Comparison of ENCODE assay signal across 20 cellular contexts in genomic region chr1:36137226-36137625, GRCh38. TPM values are rescaled to one million over a fixed set of nuclear protein-coding genes. Genes with fewer than 3 reads are reported as not detected.
DNase-seq lines count a peak whose midpoint lies in the region; ATAC-seq and TF ChIP-seq lines count a peak whose summit lies in the region.
"Had no signal": no experiment of that assay in that cellular context is flagged by ENCODE, and none has a peak within 500 bp of the region (broad histone marks: within the 10 kb centered on the region; RNA-seq: fewer than 3 reads in every experiment).

No MANE protein-coding gene starts in this region.

- TF ChIP-seq CTCF in gastrocnemius medialis (IDR thresholded peaks at IDR 0.05 in 4 of 5, conservative IDR thresholded peaks at IDR 0.05 in 1 of 5) = no peak

- in situ Hi-C loops in gastrocnemius medialis (cut with MboI; ENCODE audit: low sequenced_read_pairs in 4 of 4) = no loop called here

- peak in 1 of 3 donors; percentile 19 for DNase-seq in right cardiac atrium
- no peak for DNase-seq in left cardiac atrium
- no peak for DNase-seq in gastrocnemius medialis
- no peak for DNase-seq in aorta
- no peak for DNase-seq in T-helper 9 cell
- no peak for DNase-seq in SHP77 treated with DMSO at 0.1 percent for 48 hours (lab: John Stamatoyannopoulos, UW)
- DNase-seq in left lobe of liver (ENCODE audit: low spot score) = no peak
- DNase-seq: activated CD4-positive, alpha-beta memory T cell treated with anti-CD3 and anti-CD28 coated beads for 36 hours; activated naive CD8-positive, alpha-beta T cell treated with anti-CD3 and anti-CD28 coated beads, Interleukin-2, amount 10 ng/mL, durations not matched to agents 7 days and 5 days; CD4-positive, alpha-beta memory T cell; central memory CD4-positive, alpha-beta T cell; effector memory CD8-positive, alpha-beta T cell; H7; Karpas-422; stimulated activated naive CD4-positive, alpha-beta T cell; T-helper 1 cell had no signal

- intact Hi-C loops in right cardiac atrium (cut with DNase I) = loop anchor here in 1 of 4 donors (5.0 kb wide), 1 partner anchor 35 kb away; no protein-coding TSS in a partner anchor
- intact Hi-C loops in left cardiac atrium (cut with DNase I) = no loop called here
- intact Hi-C loops in gastrocnemius medialis (cut with DNase I; ENCODE audit: low total_unique reads) = no loop called here
- intact Hi-C loops in aorta (cut with DNase I) = no loop called here

- ATAC-seq in right cardiac atrium (no peak), left cardiac atrium (no peak), gastrocnemius medialis (peak in 1 of 2 donors; percentile 12), aorta (ENCODE audit: low FRiP score) (no peak), left lobe of liver (no peak)
- ATAC-seq: effector memory CD8-positive, alpha-beta T cell; natural killer cell treated with Interleukin-12 subunit alpha and Interleukin-12 subunit beta and Interleukin-15 and Interleukin-18, amount 100 ng/mL, for 72 hours; Panc1 had no signal

- H3K9me3 ChIP-seq in right cardiac atrium (ENCODE audit: control insufficient read depth, low read length) = no peaks in the 10 kb centered on the region
- H3K9me3 ChIP-seq in esophagus (ENCODE audit: control insufficient read depth in 2 of 2, insufficient read depth in 1 of 2, low read depth in 1 of 2, low read length in 1 of 2) = no peaks in the 10 kb centered on the region
- no peaks in the 10 kb centered on the region for H3K9me3 ChIP-seq in gastrocnemius medialis
- H3K9me3 ChIP-seq in aorta (ENCODE audit: control insufficient read depth, low read length) = no peaks in the 10 kb centered on the region

- H3K4me3 ChIP-seq in right cardiac atrium (ENCODE audit: low read length) (no peak overlapping the region), esophagus (ENCODE audit: low read depth in 1 of 2, low read length in 2 of 2) (no peak overlapping the region), gastrocnemius medialis (no peak overlapping the region), aorta (ENCODE audit: low read length in 2 of 2) (no peak overlapping the region)

- H3K36me3 ChIP-seq in esophagus (ENCODE audit: control insufficient read depth in 2 of 2, insufficient read depth in 2 of 2, low read length in 1 of 2) = peaks cover 0 to 2% of the 10 kb centered on the region in 2 donors
- peaks cover 0 to 36% of the 10 kb centered on the region in 2 donors for H3K36me3 ChIP-seq in gastrocnemius medialis
- peaks cover 0 to 6% of the 10 kb centered on the region in 2 donors for H3K36me3 ChIP-seq in aorta (ENCODE audit: control insufficient read depth in 1 of 2, insufficient read depth in 2 of 2, low read length in 1 of 2)

- H3K27me3 ChIP-seq in right cardiac atrium (ENCODE audit: control insufficient read depth, insufficient read depth) (no peaks in the 10 kb centered on the region), esophagus (ENCODE audit: control insufficient read depth in 1 of 2, insufficient read depth in 2 of 2, low read length in 2 of 2) (no peaks in the 10 kb centered on the region), gastrocnemius medialis (no peaks in the 10 kb centered on the region), aorta (ENCODE audit: control insufficient read depth in 1 of 2, insufficient read depth in 2 of 2, low read length in 1 of 2) (no peaks in the 10 kb centered on the region)

- no peak for TF ChIP-seq POLR2A in gastrocnemius medialis (IDR thresholded peaks at IDR 0.05)

- peaks cover 10% of the 10 kb centered on the region for H3K4me1 ChIP-seq in right cardiac atrium (ENCODE audit: control insufficient read depth, insufficient read depth, low read length)
- H3K4me1 ChIP-seq in esophagus (ENCODE audit: control insufficient read depth in 2 of 2, insufficient read depth in 2 of 2, low read length in 1 of 2) = peaks cover 6 to 23% of the 10 kb centered on the region in 2 donors
- H3K4me1 ChIP-seq in gastrocnemius medialis = peaks cover 25 to 52% of the 10 kb centered on the region in 2 donors
- H3K4me1 ChIP-seq in aorta (ENCODE audit: control insufficient read depth in 1 of 2, insufficient read depth in 2 of 2, low read length in 2 of 2) = peaks cover 1 to 5% of the 10 kb centered on the region in 2 donors

- H3K27ac ChIP-seq in right cardiac atrium (ENCODE audit: low read length) = peak overlapping the region; percentile 50
- peak overlapping the region; percentile 87 to 93 for H3K27ac ChIP-seq in esophagus (ENCODE audit: low read depth in 2 of 2, low read length in 1 of 2)
- H3K27ac ChIP-seq in gastrocnemius medialis = peak overlapping the region; percentile 43 to 74 (median 64)
- H3K27ac ChIP-seq in aorta (ENCODE audit: low read depth in 1 of 2, low read length in 2 of 2) = peak overlapping the region; percentile 68 to 80

- WGBS in right cardiac atrium = 72% methylated on average over 5 of the region's 5 CpGs
- 74 to 77% methylated on average over 5 of the region's 5 CpGs for WGBS in esophagus, 2 donors
- WGBS in aorta, 2 donors = 75 to 88% methylated on average over 5 of the region's 5 CpGs

RNA-seq across cellular contexts. Expression of gene TRAPPC3, which starts 12.1 kb away (rescaled TPM):
- total RNA-seq in right cardiac atrium (10 to 100 TPM; 58.5 to 67.2 (median 64.0) TPM), left cardiac atrium (10 to 100 TPM; 53.3 to 64.2 TPM), gastrocnemius medialis (10 to 100 TPM; 57.5 to 72.4 (median 63.5) TPM), aorta (10 to 100 TPM; 55.6 to 61.7 TPM), left lobe of liver (24.8 TPM)
- polyA plus RNA-seq in right cardiac atrium (73.6 TPM), esophagus (10 to 100 TPM; 38.2 to 77.1 TPM), aorta (10 to 100 TPM; 81.0 to 90.7 TPM)

RNA-seq across cellular contexts. Expression of gene COL8A2, which starts 12.2 kb away (rescaled TPM):
- total RNA-seq in right cardiac atrium (1 to 10 TPM; 2.7 to 4.1 (median 3.3) TPM), left cardiac atrium (1 to 10 TPM; 3.8 to 4.2 TPM), gastrocnemius medialis (1 to 10 TPM in 1 of 4 donors, under 1 TPM in 3; 0.61 to 1.6 (median 0.81) TPM), aorta (10 to 100 TPM; 37.5 to 48.5 TPM), left lobe of liver (0.50 TPM)
- polyA plus RNA-seq in right cardiac atrium (2.4 TPM), esophagus (1 to 10 TPM; 2.0 to 2.9 TPM), aorta (10 to 100 TPM; 17.4 to 18.4 TPM)
- total RNA-seq: activated CD4-positive, alpha-beta memory T cell treated with anti-CD3 and anti-CD28 coated beads for 36 hours had no signal
- polyA plus RNA-seq: CD4-positive, alpha-beta memory T cell had no signal

RNA-seq across cellular contexts. Expression of gene MAP7D1, which starts 18.7 kb away (rescaled TPM):
- 100 to 1,000 TPM; 285 to 403 (median 374) TPM for total RNA-seq in right cardiac atrium
- 330 TPM for polyA plus RNA-seq in right cardiac atrium
- 100 to 1,000 TPM; 251 to 270 TPM for total RNA-seq in left cardiac atrium
- 10 to 100 TPM; 33.1 to 55.3 TPM for polyA plus RNA-seq in esophagus
- total RNA-seq in gastrocnemius medialis = 100 to 1,000 TPM; 376 to 967 (median 474) TPM
- total RNA-seq in aorta = 100 to 1,000 TPM; 113 to 133 TPM
- polyA plus RNA-seq in aorta = 10 to 100 TPM; 52.8 to 81.2 TPM
- total RNA-seq in left lobe of liver = 13.3 TPM

RNA-seq across cellular contexts. Expression of gene ADPRS, which starts 48.5 kb away (rescaled TPM):
- 10 to 100 TPM; 12.3 to 17.1 (median 13.0) TPM for total RNA-seq in right cardiac atrium
- polyA plus RNA-seq in right cardiac atrium = 19.5 TPM
- total RNA-seq in left cardiac atrium = 10 to 100 TPM; 15.4 to 17.6 TPM
- 10 to 100 TPM; 28.2 to 40.3 TPM for polyA plus RNA-seq in esophagus
- total RNA-seq in gastrocnemius medialis = 10 to 100 TPM; 46.7 to 67.3 (median 54.0) TPM
- 10 to 100 TPM; 15.9 to 21.2 TPM for total RNA-seq in aorta
- polyA plus RNA-seq in aorta = 10 to 100 TPM; 12.9 to 20.4 TPM
- 9.0 TPM for total RNA-seq in left lobe of liver

RNA-seq across cellular contexts. Expression of gene TEKT2, which starts 53.3 kb away (rescaled TPM):
- under 1 TPM in 2 of 4 donors, not detected in 2; 0.23 to 0.35 TPM for total RNA-seq in right cardiac atrium
- polyA plus RNA-seq in right cardiac atrium = 0.14 TPM
- total RNA-seq in left cardiac atrium = under 1 TPM in 1 of 2 donors, not detected in 1; 0.27 TPM
- polyA plus RNA-seq in esophagus = under 1 TPM; 0.09 to 0.39 TPM
- total RNA-seq in gastrocnemius medialis = not detected
- total RNA-seq in aorta = not detected
- polyA plus RNA-seq in aorta = under 1 TPM in 1 of 2 donors, not detected in 1; 0.82 TPM
- not detected for total RNA-seq in left lobe of liver
- total RNA-seq: activated CD4-positive, alpha-beta memory T cell treated with anti-CD3 and anti-CD28 coated beads for 36 hours; activated naive CD8-positive, alpha-beta T cell treated with anti-CD3 and anti-CD28 coated beads, Interleukin-2, amount 10 ng/mL, durations not matched to agents 7 days and 5 days; CD4-positive, alpha-beta memory T cell; fibroblast of villous mesenchyme; natural killer cell treated with Interleukin-12 subunit alpha and Interleukin-12 subunit beta and Interleukin-15 and Interleukin-18, amount 100 ng/mL, for 72 hours had no signal
- polyA plus RNA-seq: CD4-positive, alpha-beta memory T cell had no signal

Comparison
In these comparisons a context has a peak if more than half of its experiments do, and no peak if none do; other contexts are left out.
1. RNA of gene COL8A2, which starts 12.2 kb away (total RNA-seq): 37.5 to 48.5 TPM in aorta; 3.8 to 4.2 TPM in left cardiac atrium, 2.7 to 4.1 TPM in right cardiac atrium, 0.61 to 1.6 TPM in gastrocnemius medialis and 0.50 TPM in left lobe of liver (single experiment); every median in the first group is over 4 times any median in the second.
2. Peak in every context shown above with its lines, with median percentiles within 50 percentile points of each other: H3K27ac ChIP-seq.